In the genomic region with DNA sequence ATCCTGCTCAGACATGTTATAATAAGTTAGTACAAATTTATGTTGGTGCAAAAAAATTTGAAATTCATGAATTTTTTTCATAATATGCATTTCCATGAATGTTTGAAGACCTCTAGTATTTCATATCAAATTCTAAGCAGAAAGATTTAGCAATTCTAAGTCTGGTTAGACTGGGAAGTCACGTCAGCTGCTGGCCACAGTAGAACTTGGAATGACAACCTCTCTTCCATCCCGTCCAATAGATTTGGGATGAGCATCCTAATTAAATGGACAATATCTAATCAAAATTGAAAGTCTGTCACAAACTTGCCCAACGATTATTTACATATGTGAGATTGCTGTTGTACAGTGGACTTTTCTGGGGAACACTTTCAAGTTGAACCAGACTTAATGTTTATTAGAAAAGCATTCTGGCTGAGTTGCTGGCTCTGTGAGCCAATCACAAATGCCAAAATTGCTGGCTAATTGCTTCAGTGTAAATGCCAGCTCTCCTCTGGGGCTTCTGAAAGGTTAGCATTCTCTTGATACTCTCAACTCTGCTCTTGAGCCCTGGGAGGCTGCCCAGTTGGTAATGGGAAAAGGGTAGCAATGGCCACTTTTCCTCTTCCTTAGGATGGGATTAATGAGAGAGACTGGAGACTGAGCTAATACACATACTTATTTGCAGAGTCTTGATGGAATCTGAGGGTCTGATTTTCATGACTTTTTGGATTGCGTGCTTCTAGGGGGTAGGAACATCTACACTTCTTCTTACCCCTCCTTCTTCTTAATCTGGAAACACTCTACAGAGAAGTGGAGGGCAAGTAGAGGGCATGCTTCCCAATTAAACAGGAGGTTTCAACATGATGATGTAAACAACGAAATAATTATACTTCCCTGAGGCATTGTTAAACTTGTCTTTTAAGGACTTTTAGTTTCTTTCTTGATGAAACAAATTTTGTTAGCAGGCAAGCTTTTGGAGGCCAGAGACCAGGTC, we compare ENCODE assay signal across 17 cellular contexts.
DNase-seq lines count a peak whose midpoint lies in the region; ATAC-seq, FAIRE-seq and TF ChIP-seq lines count a peak whose summit lies in the region.
"Had no signal": no experiment of that assay in that cellular context is flagged by ENCODE, and none has a peak within 500 bp of the region (broad histone marks: within the 10 kb centered on the region; RNA-seq: fewer than 3 reads in every experiment).

No MANE protein-coding gene starts in this region.

- H3K4me3 ChIP-seq in left ventricle myocardium inferior (no peak overlapping the region), heart left ventricle (no peak overlapping the region), aorta (ENCODE audit: low read length in 2 of 2) (no peak overlapping the region), small intestine (ENCODE audit: low read depth in 1 of 2, low read length in 2 of 2) (no peak overlapping the region)

- DNase-seq in Right ventricle myocardium inferior (ENCODE audit: missing footprints), result no peak
- no peak for DNase-seq in left ventricle myocardium inferior
- no peak for DNase-seq in heart left ventricle
- no peak for DNase-seq in left lobe of liver (ENCODE audit: low spot score)
- no peak for DNase-seq in aorta
- no peak for DNase-seq in small intestine
- no peak for DNase-seq in activated T-cell treated with anti-CD3 and anti-CD28 coated beads, Interleukin-2, amount 50 U/mL, for 1 hour
- DNase-seq in H54 (ENCODE audit: insufficient read length, low spot score), result no peak
- DNase-seq: AML-193, DMS79 treated with DMSO at 0.1 percent for 48 hours, H9, NCI-H1105, NCI-H510A, NCI-H748 treated with DMSO at 0.1 percent for 48 hours, SHP77 had no signal

- H3K27ac ChIP-seq in left ventricle myocardium inferior (replicated peaks) (no peak overlapping the region), heart left ventricle (no peak overlapping the region), aorta (ENCODE audit: low read depth in 1 of 2, low read length in 2 of 2) (no peak overlapping the region), small intestine (ENCODE audit: low read depth in 1 of 2, low read length in 1 of 2) (no peak overlapping the region)
- H3K27ac ChIP-seq: 22Rv1 had no signal

- TF ChIP-seq POLR2A in heart left ventricle (IDR thresholded peaks at IDR 0.05) (no peak), H54 (IDR thresholded peaks at IDR 0.05; ENCODE audit: low read depth, low read length) (no peak)

- ATAC-seq in Right ventricle myocardium inferior (peak; percentile 81), heart left ventricle (peak in 3 of 4 donors; percentile 34 to 81 (median 63)), left lobe of liver (peak; percentile 26), aorta (ENCODE audit: low FRiP score) (peak; percentile 68)

- intact Hi-C loops in Right ventricle myocardium inferior (cut with DNase I) (no loop called here), left ventricle myocardium inferior (cut with micrococcal nuclease) (no loop called here), heart left ventricle (cut with DNase I) (no loop called here), aorta (cut with DNase I) (no loop called here)

- 37 to 57% (median 50%) methylated on average over 5 of the region's 5 CpGs for WGBS in heart left ventricle, 4 donors
- WGBS in aorta, 2 donors, result 58 to 75% methylated on average over 5 of the region's 5 CpGs
- WGBS in small intestine, 3 donors, result 60 to 67% (median 61%) methylated on average over 5 of the region's 5 CpGs

- H3K27me3 ChIP-seq in left ventricle myocardium inferior (ENCODE audit: low read depth) (no peaks in the 10 kb centered on the region), heart left ventricle (no peaks in the 10 kb centered on the region), aorta (ENCODE audit: control insufficient read depth in 1 of 2, insufficient read depth in 2 of 2, low read length in 1 of 2) (no peaks in the 10 kb centered on the region), small intestine (ENCODE audit: control insufficient read depth in 2 of 2, insufficient read depth in 2 of 2, low read length in 2 of 2) (peaks cover 0 to 2% of the 10 kb centered on the region in 2 donors)

- H3K36me3 ChIP-seq in left ventricle myocardium inferior (no peaks in the 10 kb centered on the region), heart left ventricle (no peaks in the 10 kb centered on the region), aorta (ENCODE audit: control insufficient read depth in 1 of 2, insufficient read depth in 2 of 2, low read length in 1 of 2) (no peaks in the 10 kb centered on the region), small intestine (ENCODE audit: control insufficient read depth in 2 of 2, insufficient read depth in 2 of 2, low read length in 2 of 2) (no peaks in the 10 kb centered on the region)

- H3K9me3 ChIP-seq in left ventricle myocardium inferior (replicated peaks) (no peaks in the 10 kb centered on the region), heart left ventricle (peaks cover 0 to 4% (median 0%) of the 10 kb centered on the region in 12 donors), aorta (ENCODE audit: control insufficient read depth, low read length) (no peaks in the 10 kb centered on the region), small intestine (ENCODE audit: control insufficient read depth, low read depth) (no peaks in the 10 kb centered on the region)

- FAIRE-seq in small intestine (lab: Jason Lieb, UNC) (no peak), H54 (lab: Jason Lieb, UNC) (no peak)
- FAIRE-seq: RCC 7860 had no signal

- no peak for TF ChIP-seq CTCF in left ventricle myocardium inferior (IDR thresholded peaks at IDR 0.05; ENCODE audit: borderline replicate concordance)
- no peak for TF ChIP-seq CTCF in heart left ventricle (IDR thresholded peaks at IDR 0.05)

- no peaks in the 10 kb centered on the region for H3K4me1 ChIP-seq in left ventricle myocardium inferior
- peaks cover 0 to 9% (median 0%) of the 10 kb centered on the region in 12 donors for H3K4me1 ChIP-seq in heart left ventricle
- H3K4me1 ChIP-seq in aorta (ENCODE audit: control insufficient read depth in 1 of 2, insufficient read depth in 2 of 2, low read length in 2 of 2), result no peaks in the 10 kb centered on the region
- H3K4me1 ChIP-seq in small intestine (ENCODE audit: control insufficient read depth in 2 of 2, insufficient read depth in 1 of 2, low read depth in 1 of 2, low read length in 1 of 2), result no peaks in the 10 kb centered on the region

Comparison
In these comparisons a context has a peak if more than half of its experiments do, and no peak if none do; other contexts are left out.
1. ATAC-seq: peak in every context shown above with its lines; median percentile 81 in Right ventricle myocardium inferior; 68 in aorta; 63 in heart left ventricle; 26 in left lobe of liver.